10 cellular contexts compared by ENCODE assay signal in the genomic region with DNA sequence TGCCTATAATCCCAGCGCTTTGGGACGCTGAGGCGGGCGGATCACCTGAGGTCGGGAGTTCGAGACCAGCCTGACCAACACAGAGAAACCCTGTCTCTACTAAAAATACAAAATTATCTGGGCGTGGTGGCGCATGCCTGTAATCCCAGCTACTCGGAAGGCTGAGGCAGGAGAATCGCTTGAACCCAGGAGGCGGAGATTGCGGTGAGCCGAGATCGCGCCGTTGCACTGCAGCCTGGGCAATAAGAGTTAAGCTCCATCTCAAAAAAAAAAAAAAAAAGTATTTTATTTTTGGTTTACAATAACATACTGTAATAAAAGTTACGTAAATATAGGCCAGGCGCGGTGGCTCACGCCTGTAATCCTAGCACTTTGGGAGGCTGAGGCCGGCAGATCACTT. TPM values are rescaled to one million over a fixed set of nuclear protein-coding genes. Genes with fewer than 3 reads are reported as not detected.
A peak's percentile ranks its signal among the peaks of the same experiment; 100 is the strongest.
DNase-seq lines count a peak whose midpoint lies in the region; ATAC-seq and TF ChIP-seq lines count a peak whose summit lies in the region.
"Not testable (repeated sequence)": the region's sequence is repeated elsewhere in the genome, so short reads cannot be mapped to it uniquely, and the experiment has no call there.
"Had no signal": no experiment of that assay in that cellular context is flagged by ENCODE, and none has a peak within 500 bp of the region (broad histone marks: within the 10 kb centered on the region; RNA-seq: fewer than 3 reads in every experiment).

No MANE protein-coding gene starts in this region.

- H3K79me2 ChIP-seq in GM23338 (replicated peaks; ENCODE audit: insufficient read depth) = not testable (repeated sequence)

- H3F3A ChIP-seq in GM23338 (replicated peaks; ENCODE audit: low read depth) = not testable (repeated sequence)

- H4K20me1 ChIP-seq in BLaER1 treated with 17β-estradiol and CSF1 and Interleukin-3, amounts not matched to agents 10 nM and 100 nM; GM23338 (replicated peaks; ENCODE audit: insufficient read depth): not testable (repeated sequence)

- H3K4me3 Mint-ChIP-seq in GM23338; T-helper 2 cell treated with Interferon-gamma antibody and Interleukin-4, amounts not matched to agents 5 μg/mL and 100 μg/mL, for 36 hours; endodermal cell; osteocyte (ENCODE audit: unreplicated experiment): not testable (repeated sequence)
- peak overlapping the region; percentile 31 for H3K4me3 Mint-ChIP-seq in activated T-helper 17 cell treated with anti-CD3 and anti-CD28 coated beads, Interleukin-2, amount 50 U/mL, for 72 hours

- peaks cover 0 to 22% (median 0%) of the 10 kb centered on the region in 11 experiments; a peak in 7 of 22 replicates for H3K9me3 ChIP-seq in BLaER1 treated with 17β-estradiol and CSF1 and Interleukin-3, amounts not matched to agents 10 nM and 100 nM (replicated peaks in 1 of 11)
- not testable (repeated sequence) for H3K9me3 ChIP-seq in endodermal cell (ENCODE audit: control insufficient read depth, low read length)

- ATAC-seq in GM23338; activated T-helper 17 cell treated with anti-CD3 and anti-CD28 coated beads, Interleukin-2, amount 50 U/mL, for 72 hours (replicated peaks): not testable (repeated sequence)

- 0 out of 2 replicates have a peak overlapping the region, but pooled peaks have one; percentile 89 for H2AFZ ChIP-seq in GM23338

- H3K4me3 ChIP-seq in BLaER1 treated with 17β-estradiol and CSF1 and Interleukin-3, amounts not matched to agents 10 nM and 100 nM; GM23338; endodermal cell (ENCODE audit: low read length): not testable (repeated sequence)

- H3K9me2 ChIP-seq in GM23338 (ENCODE audit: insufficient read depth) = not testable (repeated sequence)

- not testable (repeated sequence) for H3K27ac ChIP-seq in BLaER1 treated with 17β-estradiol and CSF1 and Interleukin-3, amounts not matched to agents 10 nM and 100 nM; GM23338 (ENCODE audit: low read depth); endodermal cell (ENCODE audit: low read depth, low read length)

- not testable (repeated sequence) for H3K9me3 Mint-ChIP-seq in GM23338; activated T-helper 17 cell treated with anti-CD3 and anti-CD28 coated beads, Interleukin-2, amount 50 U/mL, for 72 hours; endodermal cell; osteocyte (ENCODE audit: unreplicated experiment)
- H3K9me3 Mint-ChIP-seq in T-helper 2 cell treated with Interferon-gamma antibody and Interleukin-4, amounts not matched to agents 5 μg/mL and 100 μg/mL, for 36 hours = peaks cover 31% of the 10 kb centered on the region

- not testable (repeated sequence) for H3K36me3 Mint-ChIP-seq in GM23338 (ENCODE audit: low read depth); activated T-helper 17 cell treated with anti-CD3 and anti-CD28 coated beads, Interleukin-2, amount 50 U/mL, for 72 hours (ENCODE audit: low read depth); osteocyte (ENCODE audit: unreplicated experiment)
- peaks cover 29% of the 10 kb centered on the region for H3K36me3 Mint-ChIP-seq in T-helper 2 cell treated with Interferon-gamma antibody and Interleukin-4, amounts not matched to agents 5 μg/mL and 100 μg/mL, for 36 hours (ENCODE audit: low read depth)
- peaks cover 12% of the 10 kb centered on the region for H3K36me3 Mint-ChIP-seq in endodermal cell (ENCODE audit: low read depth)

- H3K9ac ChIP-seq in BLaER1 treated with 17β-estradiol and CSF1 and Interleukin-3, amounts not matched to agents 10 nM and 100 nM = not testable (repeated sequence)
- peak overlapping the region; percentile 64 for H3K9ac ChIP-seq in endodermal cell (ENCODE audit: extremely low read depth, low read length, poor library complexity, severe bottlenecking)

- H3K27me3 ChIP-seq in BLaER1 treated with 17β-estradiol and CSF1 and Interleukin-3, amounts not matched to agents 10 nM and 100 nM; GM23338 (ENCODE audit: insufficient read depth); endodermal cell (ENCODE audit: control insufficient read depth, insufficient read depth, low read length, poor library complexity, severe bottlenecking): not testable (repeated sequence)

- H3K27me3 Mint-ChIP-seq in GM23338 (ENCODE audit: insufficient read depth, low read depth, poor library complexity); T-helper 2 cell treated with Interferon-gamma antibody and Interleukin-4, amounts not matched to agents 5 μg/mL and 100 μg/mL, for 36 hours (ENCODE audit: low read depth); osteocyte (ENCODE audit: unreplicated experiment): not testable (repeated sequence)
- peaks cover 18% of the 10 kb centered on the region for H3K27me3 Mint-ChIP-seq in activated T-helper 17 cell treated with anti-CD3 and anti-CD28 coated beads, Interleukin-2, amount 50 U/mL, for 72 hours
- H3K27me3 Mint-ChIP-seq in endodermal cell (ENCODE audit: insufficient read depth) = peaks cover 15% of the 10 kb centered on the region

- peak overlapping the region; percentile 69 to 89 (median 83) for H3K4me2 ChIP-seq in BLaER1 treated with 17β-estradiol and CSF1 and Interleukin-3, amounts not matched to agents 10 nM and 100 nM
- not testable (repeated sequence) for H3K4me2 ChIP-seq in GM23338

- not testable (repeated sequence) for H3K27ac Mint-ChIP-seq in GM23338; activated T-helper 17 cell treated with anti-CD3 and anti-CD28 coated beads, Interleukin-2, amount 50 U/mL, for 72 hours; endodermal cell; osteocyte (ENCODE audit: unreplicated experiment)
- peak overlapping the region; percentile 79 for H3K27ac Mint-ChIP-seq in T-helper 2 cell treated with Interferon-gamma antibody and Interleukin-4, amounts not matched to agents 5 μg/mL and 100 μg/mL, for 36 hours

- 72 to 93% methylated on average over 4 to 18 of the region's 21 CpGs for WGBS in endodermal cell (ENCODE audit: insufficient coverage in 1 of 2, insufficient read length in 1 of 2), 2 experiments

- not testable (repeated sequence) for TF ChIP-seq CTCF in GM23338 (conservative IDR thresholded peaks at IDR 0.05; ENCODE audit: low read depth in 2 of 2); endodermal cell (conservative IDR thresholded peaks at IDR 0.05); osteocyte (IDR thresholded peaks at IDR 0.05)

- H3K36me3 ChIP-seq in BLaER1 treated with 17β-estradiol and CSF1 and Interleukin-3, amounts not matched to agents 10 nM and 100 nM; GM23338 (ENCODE audit: insufficient read depth); endodermal cell (ENCODE audit: control insufficient read depth, insufficient read depth, low read length): not testable (repeated sequence)

- H3K4me1 Mint-ChIP-seq in GM23338 (peaks cover 18% of the 10 kb centered on the region), endodermal cell (peaks cover 32% of the 10 kb centered on the region)
- peaks cover 44% of the 10 kb centered on the region for H3K4me1 Mint-ChIP-seq in T-helper 2 cell treated with Interferon-gamma antibody and Interleukin-4, amounts not matched to agents 5 μg/mL and 100 μg/mL, for 36 hours (ENCODE audit: low read depth)
- peaks cover 40% of the 10 kb centered on the region for H3K4me1 Mint-ChIP-seq in activated T-helper 17 cell treated with anti-CD3 and anti-CD28 coated beads, Interleukin-2, amount 50 U/mL, for 72 hours
- H3K4me1 Mint-ChIP-seq in osteocyte (ENCODE audit: unreplicated experiment) = not testable (repeated sequence)

- H3K4me1 ChIP-seq in BLaER1 treated with 17β-estradiol and CSF1 and Interleukin-3, amounts not matched to agents 10 nM and 100 nM = peaks cover 27 to 53% (median 41%) of the 10 kb centered on the region in 10 experiments
- H3K4me1 ChIP-seq in GM23338 (ENCODE audit: insufficient read depth) = peaks cover 19% of the 10 kb centered on the region
- H3K4me1 ChIP-seq in endodermal cell (ENCODE audit: control insufficient read depth, insufficient read depth, low read length) = not testable (repeated sequence)

- DNase-seq in GM23338 (ENCODE audit: low spot score); T-helper 2 cell treated with Interferon-gamma antibody and Interleukin-4, amounts not matched to agents 5 μg/mL and 100 μg/mL, for 36 hours (ENCODE audit: low spot score); endodermal cell: not testable (repeated sequence)
- DNase-seq in mesenteric fat pad (ENCODE audit: low spot score) (peak; percentile 47), osteocyte (ENCODE audit: extremely low spot score, unreplicated experiment) (peak; percentile 46), ureter (ENCODE audit: low spot score) (peak; percentile 31)

RNA-seq across cellular contexts. Expression of a gene that starts 29.3 kb away (rescaled TPM):
- total RNA-seq in GM23338 (2014; rRNA removed; shearing (Covaris generic)) = 37.6 and 38.5 TPM in 2 replicates
- polyA plus RNA-seq in GM23338 (2016; fragmentation: Nextera tagmentation; extraction: Ambion mirVana) = 25.9 and 26.0 TPM in 2 replicates
- total RNA-seq in activated T-helper 17 cell treated with anti-CD3 and anti-CD28 coated beads, Interleukin-2, amount 50 U/mL, for 72 hours = 10 to 100 TPM; 22.1 to 26.0 TPM
- total RNA-seq in endodermal cell (100 to 1,000 TPM; 128 to 150 TPM), mesenteric fat pad (127 TPM), osteocyte (90.2 and 93.1 TPM in 2 replicates), ureter (121 TPM)
- 39.0 TPM for polyA plus RNA-seq in endodermal cell (2013, experiment 1 of 2)
- 39.4 TPM for polyA plus RNA-seq in endodermal cell (2013, experiment 2 of 2)

RNA-seq across cellular contexts. Expression of a gene that starts 39.0 kb away (rescaled TPM):
- 65.0 and 71.3 TPM in 2 replicates for total RNA-seq in GM23338 (2014; rRNA removed; shearing (Covaris generic))
- polyA plus RNA-seq in GM23338 (2016; fragmentation: Nextera tagmentation; extraction: Ambion mirVana) = 46.6 and 47.4 TPM in 2 replicates
- 10 to 100 TPM; 11.2 to 66.1 TPM for total RNA-seq in activated T-helper 17 cell treated with anti-CD3 and anti-CD28 coated beads, Interleukin-2, amount 50 U/mL, for 72 hours
- total RNA-seq in endodermal cell (100 to 1,000 TPM; 192 to 390 TPM), mesenteric fat pad (17.4 TPM), osteocyte (0.34 and 0.48 TPM in 2 replicates), ureter (6.7 TPM)
- polyA plus RNA-seq in endodermal cell (2013, experiment 1 of 2) = 39.8 TPM
- 48.5 TPM for polyA plus RNA-seq in endodermal cell (2013, experiment 2 of 2)
- total RNA-seq: A172, H4 had no signal

RNA-seq across cellular contexts. Expression of a gene that starts 57.6 kb away (rescaled TPM):
- total RNA-seq in GM23338 (2014; rRNA removed; shearing (Covaris generic)) = 117 and 125 TPM in 2 replicates
- 159 and 173 TPM in 2 replicates for polyA plus RNA-seq in GM23338 (2016; fragmentation: Nextera tagmentation; extraction: Ambion mirVana)
- 10 to 100 TPM; 25.1 to 29.3 TPM for total RNA-seq in activated T-helper 17 cell treated with anti-CD3 and anti-CD28 coated beads, Interleukin-2, amount 50 U/mL, for 72 hours
- total RNA-seq in endodermal cell = 100 to 1,000 TPM in 1 of 2 donors, 10 to 100 TPM in 1; 50.8 to 199 TPM
- polyA plus RNA-seq in endodermal cell (2013, experiment 1 of 2) = 46.8 TPM
- polyA plus RNA-seq in endodermal cell (2013, experiment 2 of 2) = 40.7 TPM
- total RNA-seq in mesenteric fat pad = 54.4 TPM
- 35.5 and 40.1 TPM in 2 replicates for total RNA-seq in osteocyte
- total RNA-seq in ureter = 27.0 TPM
